In genomic region chr5:143268388-143268787, GRCh38 we compare ENCODE assay signal across 36 cellular contexts.
DNase-seq lines count a peak whose midpoint lies in the region; ATAC-seq, FAIRE-seq and TF ChIP-seq lines count a peak whose summit lies in the region.
"Had no signal": no experiment of that assay in that cellular context is flagged by ENCODE, and none has a peak within 500 bp of the region (broad histone marks: within the 10 kb centered on the region; RNA-seq: fewer than 3 reads in every experiment).

No MANE protein-coding gene starts in this region.

- H3K9ac ChIP-seq in astrocyte (ENCODE audit: low read length) = no peak overlapping the region
- H3K9ac ChIP-seq: BLaER1; BLaER1 treated with 17β-estradiol and CSF1 and Interleukin-3, amounts not matched to agents 10 nM and 100 nM had no signal

- no peaks in the 10 kb centered on the region for H4K20me1 ChIP-seq in astrocyte (ENCODE audit: insufficient read depth, low read length)
- H4K20me1 ChIP-seq: BLaER1; BLaER1 treated with 17β-estradiol and CSF1 and Interleukin-3, amounts not matched to agents 10 nM and 100 nM had no signal

- H3K4me2 ChIP-seq in astrocyte (ENCODE audit: low read length) = no peak overlapping the region
- H3K4me2 ChIP-seq: A549; BLaER1; BLaER1 treated with 17β-estradiol and CSF1 and Interleukin-3, amounts not matched to agents 10 nM and 100 nM had no signal

- ATAC-seq in GM18505 (IDR thresholded peaks at IDR 0.05; ENCODE audit: unreplicated experiment) = no peak
- ATAC-seq: A549; CD8-positive, alpha-beta T cell had no signal

- H3K27ac ChIP-seq in HEK293 (ENCODE audit: extremely low read depth, low read depth, low read length) (no peak overlapping the region), astrocyte (ENCODE audit: low read depth, low read length) (no peak overlapping the region)
- H3K27ac ChIP-seq: 22Rv1; A549; BLaER1; BLaER1 treated with 17β-estradiol and CSF1 and Interleukin-3, amounts not matched to agents 10 nM and 100 nM; C4-2B had no signal

- POLR2A ChIA-PET in HEK293 (lab: Yijun Ruan, JAX) = no interaction called here

- H3K4me3 Mint-ChIP-seq in astrocyte (ENCODE audit: unreplicated experiment) = no peak overlapping the region
- no peak overlapping the region for H3K4me3 Mint-ChIP-seq in CD14-positive monocyte
- H3K4me3 Mint-ChIP-seq: B cell; CD4-positive, alpha-beta memory T cell; CD4-positive, alpha-beta T cell; CD4-positive, CD25-positive, alpha-beta regulatory T cell; CD8-positive, alpha-beta memory T cell; CD8-positive, alpha-beta T cell had no signal

- DNase-seq in RCC 7860 (ENCODE audit: low spot score) (no peak), astrocyte (ENCODE audit: low read depth) (no peak), CD14-positive monocyte (ENCODE audit: low spot score) (no peak), COR-L47 (lab: John Stamatoyannopoulos, UW) (no peak), COLO668 (lab: John Stamatoyannopoulos, UW; ENCODE audit: unreplicated experiment) (no peak)
- DNase-seq: 8988T; ACHN; AML-193; BE2C; C1 segment of cervical spinal cord; Caco-2; Calu3; CD4-positive, alpha-beta memory T cell; CD4-positive, alpha-beta T cell; CD4-positive, CD25-positive, alpha-beta regulatory T cell; CD8-positive, alpha-beta memory T cell; CD8-positive, alpha-beta T cell; DMS 273 treated with DMSO at 0.1 percent for 48 hours; DMS153; DMS53; DMS79; DMS79 treated with DMSO at 0.1 percent for 48 hours; DND-41; EL had no signal

- no peaks in the 10 kb centered on the region for H3K36me3 ChIP-seq in HEK293 (ENCODE audit: control insufficient read depth in 2 of 2, insufficient read depth in 1 of 2, low read length in 2 of 2)
- H3K36me3 ChIP-seq in astrocyte (ENCODE audit: insufficient read depth, low read length) = no peaks in the 10 kb centered on the region
- H3K36me3 ChIP-seq: BE2C, BLaER1 had no signal

- H3K27me3 Mint-ChIP-seq in astrocyte (ENCODE audit: low read depth, unreplicated experiment) (no peaks in the 10 kb centered on the region), CD14-positive monocyte (ENCODE audit: low read depth in 3 of 3) (no peaks in the 10 kb centered on the region)
- H3K27me3 Mint-ChIP-seq: B cell; CD4-positive, alpha-beta memory T cell; CD4-positive, alpha-beta T cell; CD8-positive, alpha-beta memory T cell had no signal

- H3K27ac Mint-ChIP-seq in astrocyte (ENCODE audit: unreplicated experiment) (no peak overlapping the region), CD14-positive monocyte (no peak overlapping the region)
- H3K27ac Mint-ChIP-seq: B cell; CD4-positive, alpha-beta T cell; CD8-positive, alpha-beta memory T cell; CD8-positive, alpha-beta T cell had no signal

- peaks cover 7% of the 10 kb centered on the region for H3K9me3 Mint-ChIP-seq in astrocyte (ENCODE audit: unreplicated experiment)
- H3K9me3 Mint-ChIP-seq in CD14-positive monocyte = peaks cover 6 to 23% (median 14%) of the 10 kb centered on the region in 7 donors

- no peak for TF ChIP-seq POLR2A in GM18505 (IDR thresholded peaks at IDR 0.05; ENCODE audit: borderline replicate concordance, extremely low read depth, insufficient read depth, insufficient read length)

- FAIRE-seq in RCC 7860 (lab: Jason Lieb, UNC) (peak; percentile 36), astrocyte (lab: Jason Lieb, UNC) (peak; percentile 26), colon (lab: Jason Lieb, UNC) (peak; percentile 33)
- FAIRE-seq: A204.1, A549, D721Med, G401.6 had no signal

- H2AFZ ChIP-seq in astrocyte (ENCODE audit: low read depth, low read length) = no peak overlapping the region

- H3K4me3 ChIP-seq in HEK293 (ENCODE audit: low read depth, low read length) (no peak overlapping the region), astrocyte (ENCODE audit: insufficient read depth, low read depth, low read length) (no peak overlapping the region)
- H3K4me3 ChIP-seq: A549; BLaER1; BLaER1 treated with 17β-estradiol and CSF1 and Interleukin-3, amounts not matched to agents 10 nM and 100 nM had no signal

- no peak for TF ChIP-seq CTCF in HEK293 (tag by site-specific recombination; IDR thresholded peaks at IDR 0.05)
- no peak for TF ChIP-seq CTCF in astrocyte (IDR thresholded peaks at IDR 0.05; ENCODE audit: insufficient read depth, low read depth, low read length)
- no peak for TF ChIP-seq CTCF in CD14-positive monocyte (IDR thresholded peaks at IDR 0.05)

- H3K27me3 ChIP-seq in astrocyte (ENCODE audit: insufficient read depth, low read length) = no peaks in the 10 kb centered on the region
- H3K27me3 ChIP-seq: BLaER1; BLaER1 treated with 17β-estradiol and CSF1 and Interleukin-3, amounts not matched to agents 10 nM and 100 nM had no signal

- H3K79me2 ChIP-seq in astrocyte (ENCODE audit: insufficient read depth, low read length) = no peaks in the 10 kb centered on the region

- H3K9me3 ChIP-seq in HEK293 (ENCODE audit: control insufficient read depth, insufficient read depth, low read depth, low read length) (no peaks in the 10 kb centered on the region), astrocyte (ENCODE audit: insufficient read depth, low read depth, low read length) (no peaks in the 10 kb centered on the region)
- H3K9me3 ChIP-seq: BE2C had no signal

- H3K4me1 ChIP-seq in HEK293 (ENCODE audit: control insufficient read depth, insufficient read depth, low read length) (no peaks in the 10 kb centered on the region), astrocyte (ENCODE audit: insufficient read depth, low read length) (no peaks in the 10 kb centered on the region)
- H3K4me1 ChIP-seq: BE2C; BLaER1; BLaER1 treated with 17β-estradiol and CSF1 and Interleukin-3, amounts not matched to agents 10 nM and 100 nM; Caco-2 had no signal

- intact Hi-C loops in CD14-positive monocyte (cut with micrococcal nuclease) = loop anchor here in 1 of 2 donors (10.0 kb wide), 2 partner anchors 54 to 264 kb away; no protein-coding TSS in a partner anchor

- CTCF ChIA-PET in HEK293 (lab: Yijun Ruan, JAX) = interaction anchor here (0.7 kb wide), 1 partner anchor 23 kb away, joined by 3 read pairs; no protein-coding TSS in a partner anchor

- H3K36me3 Mint-ChIP-seq in astrocyte (ENCODE audit: low read depth, unreplicated experiment) = peaks cover 2% of the 10 kb centered on the region
- H3K36me3 Mint-ChIP-seq in CD14-positive monocyte = peaks cover 6 to 10% of the 10 kb centered on the region in 2 donors

- H3K4me1 Mint-ChIP-seq in astrocyte (ENCODE audit: low read depth, unreplicated experiment) = no peaks in the 10 kb centered on the region
- H3K4me1 Mint-ChIP-seq in CD14-positive monocyte = no peaks in the 10 kb centered on the region
- H3K4me1 Mint-ChIP-seq: B cell; CD4-positive, alpha-beta memory T cell; CD4-positive, CD25-positive, alpha-beta regulatory T cell; CD8-positive, alpha-beta memory T cell had no signal

TF ChIP-seq in HEK293, 187 proteins besides CTCF, POLR2A, EP300 and RAD21:
- TF ChIP-seq ZNF248 (tag by site-specific recombination; IDR thresholded peaks at IDR 0.05) (peak; percentile 95), ZNF404 (tag by site-specific recombination; IDR thresholded peaks at IDR 0.05) (no peak)
TF ChIP-seq in HEK293: peak in this region for 1.
